8 cellular contexts compared by ENCODE assay signal in genomic region chr4:121869841-121870822, GRCh38. TPM values are rescaled to one million over a fixed set of nuclear protein-coding genes. Genes with fewer than 3 reads are reported as not detected.
A peak's percentile ranks its signal among the peaks of the same experiment; 100 is the strongest.
DNase-seq lines count a peak whose midpoint lies in the region; ATAC-seq and TF ChIP-seq lines count a peak whose summit lies in the region.

A gene with protein sequence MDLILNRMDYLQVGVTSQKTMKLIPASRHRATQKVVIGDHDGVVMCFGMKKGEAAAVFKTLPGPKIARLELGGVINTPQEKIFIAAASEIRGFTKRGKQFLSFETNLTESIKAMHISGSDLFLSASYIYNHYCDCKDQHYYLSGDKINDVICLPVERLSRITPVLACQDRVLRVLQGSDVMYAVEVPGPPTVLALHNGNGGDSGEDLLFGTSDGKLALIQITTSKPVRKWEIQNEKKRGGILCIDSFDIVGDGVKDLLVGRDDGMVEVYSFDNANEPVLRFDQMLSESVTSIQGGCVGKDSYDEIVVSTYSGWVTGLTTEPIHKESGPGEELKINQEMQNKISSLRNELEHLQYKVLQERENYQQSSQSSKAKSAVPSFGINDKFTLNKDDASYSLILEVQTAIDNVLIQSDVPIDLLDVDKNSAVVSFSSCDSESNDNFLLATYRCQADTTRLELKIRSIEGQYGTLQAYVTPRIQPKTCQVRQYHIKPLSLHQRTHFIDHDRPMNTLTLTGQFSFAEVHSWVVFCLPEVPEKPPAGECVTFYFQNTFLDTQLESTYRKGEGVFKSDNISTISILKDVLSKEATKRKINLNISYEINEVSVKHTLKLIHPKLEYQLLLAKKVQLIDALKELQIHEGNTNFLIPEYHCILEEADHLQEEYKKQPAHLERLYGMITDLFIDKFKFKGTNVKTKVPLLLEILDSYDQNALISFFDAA (minus strand): TSS chr4:121870474. CDS start chr4:121870313, 161 bp downstream.

- H3K4me3 ChIP-seq in OCI-LY7 (ENCODE audit: low read depth, low read length, poor library complexity, severe bottlenecking): peak within 1 kb of the TSS; percentile 98

- peak within 1 kb of the TSS; percentile 52 for H3K27ac Mint-ChIP-seq in endothelial cell (ENCODE audit: unreplicated experiment)
- H3K27ac Mint-ChIP-seq in mesothelial cell of epicardium: peak within 1 kb of the TSS; percentile 98

- peaks cover 29% of the 10 kb centered on the region for H3K36me3 ChIP-seq in OCI-LY7 (ENCODE audit: insufficient read depth, low read length)

- TF ChIP-seq CTCF in OCI-LY7 (conservative IDR thresholded peaks at IDR 0.05; ENCODE audit: low read length) (no peak), endothelial cell (IDR thresholded peaks at IDR 0.05; ENCODE audit: unreplicated experiment) (no peak), mesothelial cell of epicardium (IDR thresholded peaks at IDR 0.05; ENCODE audit: unreplicated experiment) (no peak)

- H3K27ac ChIP-seq in OCI-LY7 (ENCODE audit: low read depth, low read length, poor library complexity, severe bottlenecking): no peak within 1 kb of the TSS

- H3K27me3 Mint-ChIP-seq in endothelial cell (ENCODE audit: unreplicated experiment): peaks cover 3% of the 10 kb centered on the region
- no peaks in the 10 kb centered on the region for H3K27me3 Mint-ChIP-seq in mesothelial cell of epicardium (ENCODE audit: low read depth)

- peak within 1 kb of the TSS; percentile 91 for H3K4me2 ChIP-seq in OCI-LY7 (ENCODE audit: low read length)

- peaks cover 3% of the 10 kb centered on the region; the same call in 1 of the 2 replicates for H3K79me2 ChIP-seq in OCI-LY7 (ENCODE audit: insufficient read depth, low read depth, low read length)

- POLR2A ChIA-PET in OCI-LY7 (lab: Charles Lee): interaction anchor here (0.8 to 2.9 kb wide), 8 partner anchors 8 to 861 kb away, joined by 3 to 26 read pairs (median 4); partner anchors contain the start of gene CCNA2

- CTCF ChIA-PET in OCI-LY7 (lab: Charles Lee; ENCODE audit: unreplicated experiment): interaction anchor here (0.6 kb wide), 1 partner anchor 31 kb away, joined by 3 read pairs; no protein-coding TSS in a partner anchor

- peaks cover 10% of the 10 kb centered on the region for H3K4me1 ChIP-seq in OCI-LY7 (ENCODE audit: insufficient read depth, low read length, poor library complexity, severe bottlenecking)

- no peaks in the 10 kb centered on the region for H3K9me2 ChIP-seq in OCI-LY7 (ENCODE audit: insufficient read depth, low read length)

- H3K9me3 ChIP-seq in OCI-LY7 (ENCODE audit: low read length): no peaks in the 10 kb centered on the region

- H3K36me3 Mint-ChIP-seq in endothelial cell (ENCODE audit: low read depth, unreplicated experiment): peaks cover 13% of the 10 kb centered on the region
- peaks cover 21% of the 10 kb centered on the region for H3K36me3 Mint-ChIP-seq in mesothelial cell of epicardium

- H3K4me3 Mint-ChIP-seq in endothelial cell (ENCODE audit: unreplicated experiment) (peak within 1 kb of the TSS; percentile 93), mesothelial cell of epicardium (peak within 1 kb of the TSS; percentile 98)

- H3K4me1 Mint-ChIP-seq in endothelial cell (ENCODE audit: unreplicated experiment) (peaks cover 4% of the 10 kb centered on the region), mesothelial cell of epicardium (peaks cover 10% of the 10 kb centered on the region)

- peak within 1 kb of the TSS; percentile 93 for H2AFZ ChIP-seq in OCI-LY7 (ENCODE audit: low read length)

- BruUV-seq in OCI-LY7 (replicated peaks; lab: Mats Ljungman, UMichigan): no TSS peak

- no peaks in the 10 kb centered on the region for H4K20me1 ChIP-seq in OCI-LY7 (ENCODE audit: insufficient read depth, low read length)

- H3K9me3 Mint-ChIP-seq in endothelial cell (ENCODE audit: unreplicated experiment) (no peaks in the 10 kb centered on the region), mesothelial cell of epicardium (peaks cover 19% of the 10 kb centered on the region)

- intact Hi-C loops in OCI-LY7 (cut with micrococcal nuclease; ENCODE audit: unreplicated experiment): loop anchor here (1.0 kb wide), 1 partner anchor 46 kb away; no protein-coding TSS in a partner anchor

- ATAC-seq in GM21515 (IDR thresholded peaks at IDR 0.05; ENCODE audit: unreplicated experiment): peak; percentile 99

- DNase-seq in D341Med (ENCODE audit: low spot score) (peak; percentile 95), HuH-7 (ENCODE audit: low spot score) (peak; percentile 70), OCI-LY7 (ENCODE audit: low spot score) (peak; percentile 97), activated T-cell treated with anti-CD3 and anti-CD28 coated beads for 1 hour (ENCODE audit: low read depth) (peak; percentile 97), endothelial cell (ENCODE audit: low spot score) (peak; percentile 97), mesothelial cell of epicardium (ENCODE audit: low spot score in 2 of 2, unreplicated experiment in 2 of 2) (peak; percentile 94 to 98)
- DNase-seq in stimulated activated CD8-positive, alpha-beta memory T cell treated with anti-CD3 and anti-CD28 coated beads, Interleukin-15, amount 100 ng/mL, for 48 hours (ENCODE audit: low read depth in 2 of 2): peak; percentile 94 to 96

RNA-seq across cellular contexts. Expression of the gene that starts here (rescaled TPM):
- total RNA-seq in OCI-LY7 (2014; rRNA removed; shearing (Covaris generic)): 10.7 and 13.2 TPM in 2 replicates
- total RNA-seq in OCI-LY7 (2022): 21.1 and 25.8 TPM in 2 replicates
- total RNA-seq in endothelial cell (ENCODE audit: unreplicated experiment): 20.4 TPM
- total RNA-seq in mesothelial cell of epicardium: 19.8 to 21.2 TPM (median 20.0 TPM) in 3 replicates
